Comparison of ENCODE assay signal across 8 cellular contexts in the genomic region with DNA sequence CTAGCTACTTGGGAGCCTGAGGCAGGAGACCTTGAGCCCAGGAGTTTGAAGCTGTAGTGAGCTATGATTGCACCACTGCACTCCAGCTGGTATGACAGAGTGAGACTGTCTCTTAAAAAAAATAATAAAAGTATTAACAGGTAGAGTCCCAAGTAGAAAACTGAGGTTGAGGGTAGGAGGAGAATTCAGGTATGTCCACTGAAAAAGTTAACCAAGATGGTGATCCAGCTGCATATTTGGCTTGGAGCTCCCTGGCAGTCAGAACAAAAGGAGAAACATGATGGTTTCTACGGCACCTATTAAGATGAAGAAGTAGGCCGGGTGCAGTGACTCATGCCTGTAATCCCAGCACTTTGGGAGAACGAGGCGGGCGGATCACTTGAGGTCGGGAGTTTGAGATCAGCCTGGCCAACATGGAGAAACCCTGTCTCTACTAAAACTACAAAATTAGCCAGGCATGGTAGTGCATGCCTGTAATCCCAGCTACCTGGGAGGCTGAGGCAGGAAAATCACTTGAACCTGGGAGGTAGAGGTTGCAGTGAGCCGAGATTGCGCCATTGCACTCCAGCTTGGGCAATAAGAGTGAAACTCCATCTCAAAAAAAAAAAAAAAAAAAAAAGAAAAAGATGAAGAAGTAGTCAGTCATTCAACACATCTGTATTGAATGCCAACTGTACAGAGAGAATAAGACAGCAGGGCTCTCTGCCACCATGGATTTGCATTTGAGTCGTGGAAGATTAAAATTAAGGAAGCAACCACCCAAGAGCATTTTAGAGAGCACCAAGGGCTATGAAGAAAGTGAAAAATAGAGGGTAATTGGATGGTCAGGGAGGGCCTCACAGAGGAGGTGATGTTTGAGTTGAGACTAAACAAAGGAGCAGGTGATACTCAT. TPM values are rescaled to one million over a fixed set of nuclear protein-coding genes. Genes with fewer than 3 reads are reported as not detected.
DNase-seq lines count a peak whose midpoint lies in the region; ATAC-seq and TF ChIP-seq lines count a peak whose summit lies in the region.
"Not testable (repeated sequence)": the region's sequence is repeated elsewhere in the genome, so short reads cannot be mapped to it uniquely, and the experiment has no call there.

No MANE protein-coding gene starts in this region.

- not testable (repeated sequence) for BruUV-seq in PC-9 (replicated peaks; lab: Mats Ljungman, UMichigan)

- CTCF ChIA-PET in PC-9 (lab: Charles Lee): interaction anchor here (0.6 to 1.0 kb wide), 3 partner anchors 9 to 405 kb away, joined by 3 to 4 read pairs (median 3); no protein-coding TSS in a partner anchor

- peaks cover 27% of the 10 kb centered on the region for H3K4me1 ChIP-seq in PC-9 (replicated peaks; ENCODE audit: insufficient read depth)
- not testable (repeated sequence) for H3K4me1 ChIP-seq in right cardiac atrium (ENCODE audit: control insufficient read depth, insufficient read depth, low read length)
- H3K4me1 ChIP-seq in mucosa of rectum (ENCODE audit: control insufficient read depth in 2 of 2, insufficient read depth in 2 of 2, low read length in 2 of 2): peaks cover 17 to 19% of the 10 kb centered on the region in 2 donors

- POLR2A ChIA-PET in PC-9 (lab: Charles Lee; ENCODE audit: unreplicated experiment): interaction anchor here (0.6 to 0.8 kb wide), 2 partner anchors 10 to 1041 kb away, joined by 3 to 7 read pairs; no protein-coding TSS in a partner anchor

- not testable (repeated sequence) for H4K20me1 ChIP-seq in PC-9 (ENCODE audit: insufficient read depth)

- H3K9me2 ChIP-seq in PC-9 (ENCODE audit: insufficient read depth): not testable (repeated sequence)

- not testable (repeated sequence) for H3K36me3 ChIP-seq in KOPT-K1 (ENCODE audit: insufficient read depth, low read length); PC-9 (ENCODE audit: low read depth); mucosa of rectum (ENCODE audit: control insufficient read depth in 2 of 2, insufficient read depth in 2 of 2, low read length in 2 of 2)

- peaks cover 24% of the 10 kb centered on the region for H3F3A ChIP-seq in PC-9 (ENCODE audit: insufficient read depth, low read depth)

- DNase-seq in A172 (ENCODE audit: low spot score) (peak; percentile 50), PC-9 (peak in 1 of 2 experiments; percentile 53), epithelial cell of esophagus (ENCODE audit: low read depth) (peak; percentile 75), right cardiac atrium (peak in 1 of 3 donors; percentile 37)

- peak overlapping the region; percentile 72 for H3K4me2 ChIP-seq in PC-9

- not testable (repeated sequence) for H3K79me2 ChIP-seq in PC-9 (ENCODE audit: low read depth)

- H3K4me3 ChIP-seq in PC-9; epithelial cell of esophagus (ENCODE audit: low read length); right cardiac atrium (ENCODE audit: low read length); mucosa of rectum (ENCODE audit: low read length in 2 of 2); skin epidermis: not testable (repeated sequence)

- peak overlapping the region in 1 of 2 donors; percentile 54 for H3K9ac ChIP-seq in mucosa of rectum (ENCODE audit: low read depth in 1 of 2, low read length in 2 of 2)

- H3K27ac ChIP-seq in KOPT-K1 (ENCODE audit: low read depth, low read length, poor library complexity, severe bottlenecking) (peak overlapping the region; percentile 54), PC-9 (peak overlapping the region; percentile 90), angular gyrus (ENCODE audit: low read depth, low read length) (peak overlapping the region; percentile 6), right cardiac atrium (ENCODE audit: low read length) (peak overlapping the region; percentile 37), mucosa of rectum (ENCODE audit: low read depth in 2 of 2, low read length in 2 of 2) (peak overlapping the region; percentile 74 to 92), skin epidermis (peak overlapping the region in 14 of 21 experiments; percentile 24 to 79 (median 52))

- not testable (repeated sequence) for H3K9me3 ChIP-seq in KOPT-K1 (ENCODE audit: insufficient read depth, low read length, poor library complexity, severe bottlenecking); PC-9 (ENCODE audit: insufficient read depth, low read depth); right cardiac atrium (ENCODE audit: control insufficient read depth, low read length); mucosa of rectum (ENCODE audit: control insufficient read depth in 2 of 2, low read length in 2 of 2)

- peak overlapping the region; percentile 76; the same call in 1 of the 2 replicates for H2AFZ ChIP-seq in PC-9

- not testable (repeated sequence) for H3K27me3 ChIP-seq in PC-9 (ENCODE audit: insufficient read depth, low read depth); right cardiac atrium (ENCODE audit: control insufficient read depth, insufficient read depth); mucosa of rectum (ENCODE audit: control insufficient read depth in 2 of 2, insufficient read depth in 2 of 2, low read length in 2 of 2)

- ATAC-seq in right cardiac atrium: not testable (repeated sequence)

- not testable (repeated sequence) for TF ChIP-seq CTCF in PC-9 (conservative IDR thresholded peaks at IDR 0.05); epithelial cell of esophagus (IDR thresholded peaks at IDR 0.05; ENCODE audit: insufficient read depth, low read depth, low read length, missing control alignments)

- 73% methylated on average over 9 of the region's 9 CpGs for WGBS in right cardiac atrium

- intact Hi-C loops in PC-9 (cut with micrococcal nuclease; ENCODE audit: unreplicated experiment); right cardiac atrium (cut with DNase I): not testable (repeated sequence)

RNA-seq across cellular contexts. Expression of gene HDAC11, which starts 5.8 kb away (rescaled TPM):
- 16.7 and 17.4 TPM in 2 replicates for total RNA-seq in A172 (2014; rRNA removed; shearing (Covaris generic))
- total RNA-seq in PC-9 (2021) (18.4 and 24.3 TPM in 2 replicates), right cardiac atrium (10 to 100 TPM; 35.2 to 43.2 (median 40.0) TPM)
- 51.3 TPM for polyA plus RNA-seq in right cardiac atrium

Comparison
In these comparisons a context has a peak if more than half of its experiments do, and no peak if none do; other contexts are left out.
1. H3K27ac ChIP-seq: peak in every context shown above with its lines; median percentile 90 in PC-9; 83 in mucosa of rectum; 54 in KOPT-K1; 52 in skin epidermis; 37 in right cardiac atrium; 6 in angular gyrus.